Comparison of ENCODE assay signal across 27 cellular contexts in genomic region chr12:11943919-11944318, GRCh38.
DNase-seq lines count a peak whose midpoint lies in the region; ATAC-seq and TF ChIP-seq lines count a peak whose summit lies in the region.
"Had no signal": no experiment of that assay in that cellular context is flagged by ENCODE, and none has a peak within 500 bp of the region (broad histone marks: within the 10 kb centered on the region; RNA-seq: fewer than 3 reads in every experiment).

No MANE protein-coding gene starts in this region.

- H3K9me3 Mint-ChIP-seq in activated CD8-positive, alpha-beta T cell treated with anti-CD3 and anti-CD28 coated beads for 36 hours = no peaks in the 10 kb centered on the region
- H3K9me3 Mint-ChIP-seq: activated T-cell treated with anti-CD3 and anti-CD28 coated beads, Interleukin-2, amount 50 U/mL, for 24 hours had no signal

- no peak overlapping the region for H3K4me3 Mint-ChIP-seq in activated CD8-positive, alpha-beta T cell treated with anti-CD3 and anti-CD28 coated beads for 36 hours
- H3K4me3 Mint-ChIP-seq: activated CD4-positive, alpha-beta T cell treated with anti-CD3 and anti-CD28 coated beads, Interleukin-2, amount 10 ng/mL, durations not matched to agents 7 days and 5 days; activated T-cell treated with anti-CD3 and anti-CD28 coated beads, Interleukin-2, amount 50 U/mL, for 24 hours; endodermal cell; WTC11 had no signal

- no peak for TF ChIP-seq CTCF in activated CD8-positive, alpha-beta T cell treated with anti-CD3 and anti-CD28 coated beads for 36 hours (IDR thresholded peaks at IDR 0.05)

- intact Hi-C loops in left colon (cut with DNase I, micrococcal nuclease) = no loop called here
- intact Hi-C loops in activated CD8-positive, alpha-beta T cell treated with anti-CD3 and anti-CD28 coated beads for 36 hours (cut with micrococcal nuclease) = no loop called here

- peaks cover 3% of the 10 kb centered on the region for H3K4me1 Mint-ChIP-seq in activated CD8-positive, alpha-beta T cell treated with anti-CD3 and anti-CD28 coated beads for 36 hours (ENCODE audit: low read depth)
- H3K4me1 Mint-ChIP-seq: WTC11 had no signal

- no peak overlapping the region for H3K27ac Mint-ChIP-seq in activated CD8-positive, alpha-beta T cell treated with anti-CD3 and anti-CD28 coated beads for 36 hours
- H3K27ac Mint-ChIP-seq: activated T-cell treated with anti-CD3 and anti-CD28 coated beads, Interleukin-2, amount 50 U/mL, for 24 hours; endodermal cell; WTC11 had no signal

- peaks cover 4% of the 10 kb centered on the region for H3K27me3 Mint-ChIP-seq in activated CD8-positive, alpha-beta T cell treated with anti-CD3 and anti-CD28 coated beads for 36 hours
- H3K27me3 Mint-ChIP-seq: activated T-cell treated with anti-CD3 and anti-CD28 coated beads, Interleukin-2, amount 50 U/mL, for 24 hours had no signal

- CTCF ChIA-PET in activated CD8-positive, alpha-beta T cell treated with anti-CD3 and anti-CD28 coated beads for 36 hours (lab: Charles Lee) = no interaction called here

- H3K36me3 Mint-ChIP-seq in activated CD8-positive, alpha-beta T cell treated with anti-CD3 and anti-CD28 coated beads for 36 hours (ENCODE audit: low read depth) = no peaks in the 10 kb centered on the region

- ATAC-seq in left colon (peak; percentile 71), HG03045 (IDR thresholded peaks at IDR 0.05; ENCODE audit: unreplicated experiment) (no peak)
- no peak for ATAC-seq in activated CD8-positive, alpha-beta T cell treated with anti-CD3 and anti-CD28 coated beads for 36 hours
- ATAC-seq: foreskin keratinocyte, WTC11 had no signal

- DNase-seq in DMS79 treated with DMSO at 0.1 percent for 48 hours (lab: John Stamatoyannopoulos, UW) (peak; percentile 18), DMS79 (lab: John Stamatoyannopoulos, UW) (no peak), NCI-H146 (lab: John Stamatoyannopoulos, UW) (peak; percentile 88), NCI-H510A treated with DMSO at 0.1 percent for 48 hours (lab: John Stamatoyannopoulos, UW) (peak; percentile 73), left colon (no peak), amniotic stem cell (lab: John Stamatoyannopoulos, UW) (no peak)
- no peak for DNase-seq in activated CD8-positive, alpha-beta T cell treated with anti-CD3 and anti-CD28 coated beads for 36 hours
- DNase-seq: activated CD4-positive, alpha-beta T cell treated with anti-CD3 and anti-CD28 coated beads, Interleukin-2, amount 10 ng/mL, durations not matched to agents 7 days and 5 days; activated gamma-delta T cell treated with Interleukin-2 at 50 U/mL for 16 hours; activated T-cell treated with anti-CD3 and anti-CD28 coated beads, Interleukin-2, amount 50 U/mL, for 24 hours; Caco-2; caudate nucleus; DND-41; endodermal cell; esophagus squamous epithelium; foreskin keratinocyte; GF-D8; GM23248; head of caudate nucleus; left ventricle myocardium inferior; MV-4-11; NCI-H82; RPMI8226; stimulated activated naive CD4-positive, alpha-beta T cell treated with Interleukin-2 at 50 U/mL for 16 hours; upper lobe of left lung had no signal

- POLR2A ChIA-PET in activated CD8-positive, alpha-beta T cell treated with anti-CD3 and anti-CD28 coated beads for 36 hours (lab: Charles Lee) = no interaction called here

Comparison
In these comparisons a context has a peak if more than half of its experiments do, and no peak if none do; other contexts are left out.
1. DNase-seq: peak in DMS79 treated with DMSO at 0.1 percent for 48 hours (single experiment), NCI-H146 (single experiment) and NCI-H510A treated with DMSO at 0.1 percent for 48 hours (single experiment); none in DMS79 (single experiment), left colon (0 of 2), amniotic stem cell (single experiment) and activated CD8-positive, alpha-beta T cell treated with anti-CD3 and anti-CD28 coated beads for 36 hours (single experiment).